ENCODE assay signal across 19 cellular contexts in genomic region chr22:21919526-21920307, GRCh38. TPM values are rescaled to one million over a fixed set of nuclear protein-coding genes. Genes with fewer than 3 reads are reported as not detected.
DNase-seq lines count a peak whose midpoint lies in the region; ATAC-seq, FAIRE-seq and TF ChIP-seq lines count a peak whose summit lies in the region.
"Had no signal": no experiment of that assay in that cellular context is flagged by ENCODE, and none has a peak within 500 bp of the region (broad histone marks: within the 10 kb centered on the region; RNA-seq: fewer than 3 reads in every experiment).

No MANE protein-coding gene starts in this region.

- H3K27ac ChIP-seq in cardiac muscle cell (peak overlapping the region; percentile 48), iPS-20b (ENCODE audit: low read length) (peak overlapping the region; percentile 37)

- no peaks in the 10 kb centered on the region for H3K27me3 Mint-ChIP-seq in WTC11 (ENCODE audit: low read depth)

- TF ChIP-seq CTCF in cardiac muscle cell (IDR thresholded peaks at IDR 0.05; ENCODE audit: low read depth, low read length) (no peak), WTC11 (IDR thresholded peaks at IDR 0.05) (no peak)

- no peak overlapping the region; the same call in 1 of the 2 replicates for H3K9ac ChIP-seq in iPS-20b (ENCODE audit: low read depth, low read length)

- H3K4me1 Mint-ChIP-seq in WTC11, result peaks cover 50% of the 10 kb centered on the region
- H3K4me1 Mint-ChIP-seq: CD14-positive monocyte had no signal

- ATAC-seq in WTC11, result peak; percentile 15
- no peak for ATAC-seq in HG03354 (IDR thresholded peaks at IDR 0.05; ENCODE audit: poor library complexity, severe bottlenecking, unreplicated experiment)
- ATAC-seq in GM18909 (IDR thresholded peaks at IDR 0.05; ENCODE audit: poor library complexity, unreplicated experiment), result no peak
- ATAC-seq in HG02798 (IDR thresholded peaks at IDR 0.05; ENCODE audit: poor library complexity, unreplicated experiment), result no peak

- no peak overlapping the region for H3K4me3 ChIP-seq in cardiac muscle cell
- no peak overlapping the region for H3K4me3 ChIP-seq in iPS-20b (ENCODE audit: low read length)

- intact Hi-C loops in cardiac septum (cut with DNase I), result loop anchor here (5.0 kb wide), 1 partner anchor 122 kb away; no protein-coding TSS in a partner anchor

- no peaks in the 10 kb centered on the region for H3K9me3 Mint-ChIP-seq in WTC11
- H3K9me3 Mint-ChIP-seq: CD14-positive monocyte had no signal

- peak overlapping the region; percentile 57 for H3K27ac Mint-ChIP-seq in WTC11

- H3K36me3 Mint-ChIP-seq in WTC11, result 0 out of 2 replicates have a peak, but pooled peaks cover 3% of the 10 kb centered on the region

- POLR2A ChIA-PET in WTC11 (lab: Charles Lee), result no interaction called here

- H3K36me3 ChIP-seq in cardiac muscle cell (no peaks in the 10 kb centered on the region), iPS-20b (ENCODE audit: insufficient read depth, low read depth, low read length) (no peaks in the 10 kb centered on the region)

- peak; percentile 58 for FAIRE-seq in urothelium cell line (lab: Jason Lieb, UNC)
- FAIRE-seq: A204.1, H54 had no signal

- H3K4me3 Mint-ChIP-seq in WTC11, result no peak overlapping the region
- H3K4me3 Mint-ChIP-seq: CD14-positive monocyte had no signal

- CTCF ChIA-PET in WTC11 (lab: Charles Lee), result interaction anchor here (0.7 to 3.4 kb wide), 4 partner anchors 13 to 212 kb away, joined by 3 to 39 read pairs (median 4); partner anchors contain the start of gene PPM1F

- H3K4me1 ChIP-seq in cardiac muscle cell (ENCODE audit: low read depth) (peaks cover 12% of the 10 kb centered on the region), iPS-20b (ENCODE audit: insufficient read depth, low read length) (peaks cover 33% of the 10 kb centered on the region; the same call in 1 of the 2 replicates)

- H3K27me3 ChIP-seq in cardiac muscle cell (no peaks in the 10 kb centered on the region), iPS-20b (ENCODE audit: insufficient read depth, low read length) (no peaks in the 10 kb centered on the region)

- DNase-seq in cardiac muscle cell (ENCODE audit: low read depth in 1 of 2, low spot score in 1 of 2) (no peak), cardiac septum (ENCODE audit: low spot score) (no peak), WTC11 (ENCODE audit: low spot score) (no peak), urothelium cell line (ENCODE audit: low spot score) (no peak)
- DNase-seq: DMS153, Karpas-422, MM.1S, NCI-H1092 treated with DMSO at 0.1 percent for 48 hours, NCI-H187, NCI-H446, OCI-M1, SHP77 treated with DMSO at 0.1 percent for 48 hours had no signal

- H3K9me3 ChIP-seq in cardiac muscle cell (ENCODE audit: low read depth), result no peaks in the 10 kb centered on the region
- no peaks in the 10 kb centered on the region for H3K9me3 ChIP-seq in iPS-20b (ENCODE audit: insufficient read depth, low read depth, low read length)

TF ChIP-seq in WTC11, 78 proteins besides CTCF, POLR2A, EP300 and RAD21:
- TF ChIP-seq ZNF423 (CRISPR knock-in tag; IDR thresholded peaks at IDR 0.05) (peak; percentile 73), FOXP1 (CRISPR knock-in tag; IDR thresholded peaks at IDR 0.05; ENCODE audit: borderline replicate concordance) (no peak)

RNA-seq across cellular contexts. Expression of gene PPM1F, which starts 32.9 kb away (rescaled TPM):
- total RNA-seq in cardiac muscle cell (44.0 and 49.8 TPM in 2 replicates), cardiac septum (20.5 TPM), WTC11 (2021) (23.9 to 30.6 TPM (median 28.6 TPM) in 3 replicates)
- polyA plus RNA-seq in cardiac muscle cell, result 24.4 and 26.1 TPM in 2 replicates

RNA-seq across cellular contexts. Expression of gene MAPK1, which starts 52.3 kb away (rescaled TPM):
- total RNA-seq in cardiac muscle cell (32.7 and 73.2 TPM in 2 replicates), cardiac septum (124 TPM), WTC11 (2021) (87.4 to 95.9 TPM (median 91.9 TPM) in 3 replicates)
- 72.1 and 92.5 TPM in 2 replicates for polyA plus RNA-seq in cardiac muscle cell
